26 cellular contexts compared by ENCODE assay signal in the genomic region with DNA sequence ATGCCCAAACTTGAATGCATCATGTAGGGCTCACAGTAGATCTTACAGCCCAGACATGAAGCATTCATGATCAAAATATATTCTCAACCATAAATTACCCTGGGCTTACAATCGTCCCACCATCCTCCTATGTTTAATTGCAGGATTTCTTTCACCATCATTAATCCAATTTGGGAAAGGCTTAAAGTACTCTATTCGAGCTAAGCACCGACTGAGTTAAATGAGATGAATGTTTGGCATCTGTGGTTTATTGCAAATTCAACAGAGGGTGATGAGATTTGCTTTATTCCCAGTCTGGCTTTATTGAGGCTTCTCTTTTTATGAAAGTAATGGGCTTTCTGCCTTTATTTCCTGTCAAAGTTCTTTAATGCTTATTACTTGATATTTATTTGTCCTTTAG.
"Had no signal": no experiment of that assay in that cellular context is flagged by ENCODE, and none has a peak within 500 bp of the region (broad histone marks: within the 10 kb centered on the region; RNA-seq: fewer than 3 reads in every experiment).

No MANE protein-coding gene starts in this region.

- H3K9me3 Mint-ChIP-seq: activated CD4-positive, alpha-beta memory T cell treated with anti-CD3 and anti-CD28 coated beads for 36 hours; activated naive CD4-positive, alpha-beta T cell treated with anti-CD3 and anti-CD28 coated beads, Interleukin-2, amount 10 ng/mL, durations not matched to agents 7 days and 5 days; activated T-cell treated with anti-CD3 and anti-CD28 coated beads, Interleukin-2, amount 50 U/mL, for 72 hours; memory B cell; nephron; T-helper 1 cell treated with Interleukin-12 subunit alpha and Interleukin-12 subunit beta and Interleukin-4 antibody, amounts not matched to agents 30 μg/mL and 1 μg/mL, for 36 hours had no signal

- H3K9me3 ChIP-seq: neutrophil, ovary, prostate gland, right atrium auricular region, upper lobe of left lung had no signal

- H3K27ac Mint-ChIP-seq: activated CD4-positive, alpha-beta memory T cell treated with anti-CD3 and anti-CD28 coated beads for 36 hours; activated naive CD4-positive, alpha-beta T cell treated with anti-CD3 and anti-CD28 coated beads, Interleukin-2, amount 10 ng/mL, durations not matched to agents 7 days and 5 days; activated T-cell treated with anti-CD3 and anti-CD28 coated beads, Interleukin-2, amount 50 U/mL, for 72 hours; memory B cell; T-helper 1 cell treated with Interleukin-12 subunit alpha and Interleukin-12 subunit beta and Interleukin-4 antibody, amounts not matched to agents 30 μg/mL and 1 μg/mL, for 36 hours; WTC11 had no signal

- H3K27me3 ChIP-seq: neutrophil, ovary, right atrium auricular region, upper lobe of left lung had no signal

- H3K4me3 Mint-ChIP-seq: activated CD4-positive, alpha-beta memory T cell treated with anti-CD3 and anti-CD28 coated beads for 36 hours; activated naive CD4-positive, alpha-beta T cell treated with anti-CD3 and anti-CD28 coated beads, Interleukin-2, amount 10 ng/mL, durations not matched to agents 7 days and 5 days; activated T-cell treated with anti-CD3 and anti-CD28 coated beads, Interleukin-2, amount 50 U/mL, for 72 hours; brain; memory B cell; nephron; T-helper 1 cell treated with Interleukin-12 subunit alpha and Interleukin-12 subunit beta and Interleukin-4 antibody, amounts not matched to agents 30 μg/mL and 1 μg/mL, for 36 hours; WTC11 had no signal

- H3K4me3 ChIP-seq: ovary, prostate gland, right atrium auricular region, upper lobe of left lung had no signal

- H3K27me3 Mint-ChIP-seq: brain had no signal

- H3K36me3 ChIP-seq: neutrophil, ovary, prostate gland, right atrium auricular region, upper lobe of left lung had no signal

- ATAC-seq: activated T-cell treated with anti-CD3 and anti-CD28 coated beads, Interleukin-2, amount 50 U/mL, for 72 hours; esophagus mucosa; stimulated activated naive CD8-positive, alpha-beta T cell treated with anti-CD3 and anti-CD28 coated beads, Interleukin-15, Interleukin-2, amounts not matched to agents 100 U/mL and 50 U/mL, for 24 hours; WTC11 had no signal

- H3K4me1 ChIP-seq: prostate gland, right atrium auricular region, upper lobe of left lung had no signal

- H3K36me3 Mint-ChIP-seq: activated CD4-positive, alpha-beta memory T cell treated with anti-CD3 and anti-CD28 coated beads for 36 hours; activated naive CD4-positive, alpha-beta T cell treated with anti-CD3 and anti-CD28 coated beads, Interleukin-2, amount 10 ng/mL, durations not matched to agents 7 days and 5 days; brain; memory B cell; WTC11 had no signal

- DNase-seq: activated CD4-positive, alpha-beta memory T cell treated with anti-CD3 and anti-CD28 coated beads for 36 hours; activated CD4-positive, alpha-beta T cell treated with anti-CD3 and anti-CD28 coated beads for 4 hours; activated effector memory CD4-positive, alpha-beta T cell treated with Interleukin-2 at 50 U/mL for 16 hours; activated naive CD4-positive, alpha-beta T cell treated with anti-CD3 and anti-CD28 coated beads, Interleukin-2, amount 10 ng/mL, durations not matched to agents 7 days and 5 days; activated T-cell treated with anti-CD3 and anti-CD28 coated beads, Interleukin-2, amount 50 U/mL, for 72 hours; aorta; central memory CD4-positive, alpha-beta T cell; effector memory CD4-positive, alpha-beta T cell; glutamatergic neuron; hippocampal formation; ovary; stimulated activated CD4-positive, alpha-beta T cell treated with anti-CD3 and anti-CD28 coated beads, Interleukin-4, amount 100 ng/mL, for 4 hours; stimulated activated naive CD8-positive, alpha-beta T cell treated with anti-CD3 and anti-CD28 coated beads, Interleukin-15, Interleukin-2, amounts not matched to agents 100 U/mL and 50 U/mL, for 24 hours; T1000; upper lobe of left lung had no signal

- H3K27ac ChIP-seq: neutrophil, ovary, prostate gland, right atrium auricular region, upper lobe of left lung had no signal

- FAIRE-seq: colon, frontal cortex had no signal

- H3K4me1 Mint-ChIP-seq: activated naive CD4-positive, alpha-beta T cell treated with anti-CD3 and anti-CD28 coated beads, Interleukin-2, amount 10 ng/mL, durations not matched to agents 7 days and 5 days; memory B cell; nephron had no signal
